ENCODE assay signal across 37 cellular contexts in the genomic region with DNA sequence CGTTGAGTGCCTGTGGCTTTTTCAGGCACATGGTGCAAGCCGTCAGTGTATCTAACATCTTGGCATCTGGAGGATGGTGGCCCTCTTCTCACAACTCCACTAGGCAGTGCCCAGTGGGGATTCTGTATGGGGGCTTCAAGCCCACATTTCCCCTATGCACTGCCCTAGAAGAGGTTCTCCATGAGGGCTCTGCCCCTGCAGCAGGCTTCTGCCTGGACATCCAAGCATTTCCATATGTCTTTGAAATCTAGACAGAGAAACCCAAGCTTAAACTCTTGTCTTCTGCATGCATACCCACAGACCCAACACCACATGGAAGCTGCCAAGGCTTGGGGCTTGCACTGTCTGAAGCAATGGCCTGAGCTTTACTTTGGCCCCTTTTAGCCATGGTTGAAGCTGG.
DNase-seq lines count a peak whose midpoint lies in the region; ATAC-seq, FAIRE-seq and TF ChIP-seq lines count a peak whose summit lies in the region.
"Had no signal": no experiment of that assay in that cellular context is flagged by ENCODE, and none has a peak within 500 bp of the region (broad histone marks: within the 10 kb centered on the region; RNA-seq: fewer than 3 reads in every experiment).

No MANE protein-coding gene starts in this region.

- H4K8ac ChIP-seq in trophoblast cell (ENCODE audit: low read depth, low read length), result no peak overlapping the region

- H3K4me3 Mint-ChIP-seq in neural progenitor cell (peak overlapping the region; percentile 54), T-helper 17 cell (no peak overlapping the region), mesothelial cell of epicardium (no peak overlapping the region)
- H3K4me3 Mint-ChIP-seq: B cell; CD14-positive monocyte; CD4-positive, alpha-beta memory T cell; CD4-positive, alpha-beta T cell; CD4-positive, CD25-positive, alpha-beta regulatory T cell; CD8-positive, alpha-beta memory T cell; CD8-positive, alpha-beta T cell had no signal

- no peaks in the 10 kb centered on the region for H3F3A ChIP-seq in neural progenitor cell (ENCODE audit: low read depth)

- H3K4me1 ChIP-seq in K562 (replicated peaks in 1 of 2; ENCODE audit: control insufficient read depth in 2 of 2, insufficient read depth in 2 of 2, low read length in 2 of 2) (peaks cover 0 to 2% of the 10 kb centered on the region in 2 experiments; a peak in 1 of 5 replicates), neural progenitor cell (no peaks in the 10 kb centered on the region), trophoblast cell (ENCODE audit: control insufficient read depth in 1 of 2, insufficient read depth in 2 of 2, low read length in 2 of 2) (no peaks in the 10 kb centered on the region)
- H3K4me1 ChIP-seq: A549; BE2C; BLaER1; BLaER1 treated with 17β-estradiol and CSF1 and Interleukin-3, amounts not matched to agents 10 nM and 100 nM had no signal

- no peak overlapping the region for H3K27ac Mint-ChIP-seq in neural progenitor cell
- H3K27ac Mint-ChIP-seq in T-helper 17 cell, result no peak overlapping the region
- H3K27ac Mint-ChIP-seq in mesothelial cell of epicardium, result no peak overlapping the region
- H3K27ac Mint-ChIP-seq: B cell; CD14-positive monocyte; CD4-positive, alpha-beta memory T cell; CD4-positive, alpha-beta T cell; CD4-positive, CD25-positive, alpha-beta regulatory T cell; CD8-positive, alpha-beta memory T cell; CD8-positive, alpha-beta T cell had no signal

- CTCF ChIA-PET in K562 (lab: Yijun Ruan, JAX; ENCODE audit: low intra/inter-chr PET ratio), result no interaction called here

- H3K27ac ChIP-seq in K562 (ENCODE audit: extremely low read depth, low read depth, low read length) (no peak overlapping the region), neural progenitor cell (no peak overlapping the region), trophoblast cell (ENCODE audit: low read depth, low read length) (no peak overlapping the region)
- H3K27ac ChIP-seq: 22Rv1; A549; BLaER1; BLaER1 treated with 17β-estradiol and CSF1 and Interleukin-3, amounts not matched to agents 10 nM and 100 nM; C4-2B had no signal

- no peak for TF ChIP-seq CTCF in K562 (IDR thresholded peaks at IDR 0.05 in 2 of 3, conservative IDR thresholded peaks at IDR 0.05 in 1 of 3; ENCODE audit: insufficient read depth in 2 of 3, low read depth in 1 of 3, low read length in 3 of 3)
- TF ChIP-seq CTCF in neural progenitor cell (IDR thresholded peaks at IDR 0.05), result no peak
- TF ChIP-seq CTCF in mesothelial cell of epicardium (IDR thresholded peaks at IDR 0.05; ENCODE audit: unreplicated experiment), result no peak

- H3K9me1 ChIP-seq in K562 (ENCODE audit: control insufficient read depth, insufficient read depth, low read length), result no peaks in the 10 kb centered on the region

- H3K27me3 Mint-ChIP-seq in neural progenitor cell (ENCODE audit: insufficient read depth, low read depth), result peaks cover 7% of the 10 kb centered on the region
- peaks cover 10% of the 10 kb centered on the region for H3K27me3 Mint-ChIP-seq in T-helper 17 cell
- no peaks in the 10 kb centered on the region for H3K27me3 Mint-ChIP-seq in mesothelial cell of epicardium (ENCODE audit: low read depth)
- H3K27me3 Mint-ChIP-seq: B cell; CD4-positive, CD25-positive, alpha-beta regulatory T cell had no signal

- BruUV-seq in K562 (replicated peaks; lab: Mats Ljungman, UMichigan), result no TSS peak

- H2AFZ ChIP-seq in K562 (ENCODE audit: low read depth, low read length), result no peak overlapping the region
- no peak overlapping the region for H2AFZ ChIP-seq in neural progenitor cell (replicated peaks)
- H2AFZ ChIP-seq in trophoblast cell (ENCODE audit: insufficient read depth, low read length, poor library complexity), result no peak overlapping the region

- H4K91ac ChIP-seq in trophoblast cell (ENCODE audit: low read depth, low read length), result no peak overlapping the region

- H3K79me2 ChIP-seq in K562 (ENCODE audit: control insufficient read depth, insufficient read depth, low read length), result no peaks in the 10 kb centered on the region
- H3K79me2 ChIP-seq in neural progenitor cell (ENCODE audit: low read depth), result no peaks in the 10 kb centered on the region
- H3K79me2 ChIP-seq in trophoblast cell (ENCODE audit: control insufficient read depth, insufficient read depth, low read length, poor library complexity), result no peaks in the 10 kb centered on the region

- H3K9me3 Mint-ChIP-seq in neural progenitor cell, result peaks cover 18% of the 10 kb centered on the region
- H3K9me3 Mint-ChIP-seq in mesothelial cell of epicardium, result peaks cover 19% of the 10 kb centered on the region

- no peak overlapping the region for H2BK120ac ChIP-seq in trophoblast cell (ENCODE audit: insufficient read depth, low read length, poor library complexity)

- no peak overlapping the region for H3K18ac ChIP-seq in trophoblast cell (ENCODE audit: low read length)

- H3K9ac ChIP-seq in K562 (ENCODE audit: insufficient read depth in 1 of 2, low read depth in 2 of 2, low read length in 2 of 2) (no peak overlapping the region), neural progenitor cell (no peak overlapping the region), trophoblast cell (ENCODE audit: low read length) (no peak overlapping the region)
- H3K9ac ChIP-seq: BLaER1; BLaER1 treated with 17β-estradiol and CSF1 and Interleukin-3, amounts not matched to agents 10 nM and 100 nM had no signal

- no peak for TF ChIP-seq POLR2A in K562 (conservative IDR thresholded peaks at IDR 0.05)

- no peak for TF ChIP-seq RAD21 in K562 (CRISPR knock-in tag; conservative IDR thresholded peaks at IDR 0.05 in 1 of 2, IDR thresholded peaks at IDR 0.05 in 1 of 2)

- peak overlapping the region; percentile 18 for H4K12ac ChIP-seq in trophoblast cell (ENCODE audit: low read depth, low read length)

- in situ Hi-C loops in K562 (cut with MboI), result no loop called here
- in situ Hi-C loops in G401 (cut with HindIII; ENCODE audit: low sequenced_read_pairs), result no loop called here

- H3K4me1 Mint-ChIP-seq in neural progenitor cell (no peaks in the 10 kb centered on the region), T-helper 17 cell (no peaks in the 10 kb centered on the region), mesothelial cell of epicardium (peaks cover 9% of the 10 kb centered on the region)
- H3K4me1 Mint-ChIP-seq: B cell; CD14-positive monocyte; CD4-positive, alpha-beta memory T cell; CD4-positive, CD25-positive, alpha-beta regulatory T cell; CD8-positive, alpha-beta memory T cell had no signal

- peaks cover 15% of the 10 kb centered on the region for H3K9me3 ChIP-seq in K562 (replicated peaks; ENCODE audit: control insufficient read depth, insufficient read depth, low read depth, low read length)
- H3K9me3 ChIP-seq in iPS-18c (ENCODE audit: control insufficient read depth, insufficient read depth, low read length), result peaks cover 8% of the 10 kb centered on the region
- no peaks in the 10 kb centered on the region for H3K9me3 ChIP-seq in neural progenitor cell (ENCODE audit: low read depth)
- no peaks in the 10 kb centered on the region for H3K9me3 ChIP-seq in trophoblast cell (ENCODE audit: insufficient read depth, low read depth, low read length)
- H3K9me3 ChIP-seq in T-helper 17 cell (ENCODE audit: control insufficient read depth, low read length, poor library complexity, severe bottlenecking), result no peaks in the 10 kb centered on the region
- H3K9me3 ChIP-seq: BE2C had no signal

- POLR2A ChIA-PET in K562 (lab: Yijun Ruan, JAX), result no interaction called here

- no peak overlapping the region for H3K14ac ChIP-seq in trophoblast cell (ENCODE audit: low read length)

- H3K4me2 ChIP-seq in K562 (ENCODE audit: insufficient read depth, low read length) (no peak overlapping the region), neural progenitor cell (no peak overlapping the region), trophoblast cell (ENCODE audit: low read length) (no peak overlapping the region)
- H3K4me2 ChIP-seq: A549; BLaER1; BLaER1 treated with 17β-estradiol and CSF1 and Interleukin-3, amounts not matched to agents 10 nM and 100 nM had no signal

- H3K36me3 Mint-ChIP-seq in neural progenitor cell, result no peaks in the 10 kb centered on the region
- peaks cover 2% of the 10 kb centered on the region for H3K36me3 Mint-ChIP-seq in T-helper 17 cell (ENCODE audit: low read depth)
- peaks cover 5% of the 10 kb centered on the region for H3K36me3 Mint-ChIP-seq in mesothelial cell of epicardium
- H3K36me3 Mint-ChIP-seq: CD14-positive monocyte; CD4-positive, CD25-positive, alpha-beta regulatory T cell; CD8-positive, alpha-beta T cell had no signal

- ATAC-seq in K562 (no peak), T-helper 17 cell (no peak)
- ATAC-seq: A549; CD8-positive, alpha-beta T cell had no signal

- no peak overlapping the region for H2AK5ac ChIP-seq in trophoblast cell (ENCODE audit: low read length)

- H2BK12ac ChIP-seq in trophoblast cell (ENCODE audit: low read length), result no peak overlapping the region

- no peak for DNase-seq in K562 (ENCODE audit: extremely low read depth in 1 of 4, low spot score in 3 of 4)
- no peak for DNase-seq in neural progenitor cell (ENCODE audit: low spot score)
- DNase-seq in trophoblast cell, result no peak
- no peak for DNase-seq in G401 (ENCODE audit: low spot score)
- no peak for DNase-seq in T-helper 17 cell
- DNase-seq in HT-29 (ENCODE audit: low spot score), result no peak
- DNase-seq in mesothelial cell of epicardium (ENCODE audit: low spot score in 2 of 2, unreplicated experiment in 2 of 2), result no peak
- DNase-seq: 8988T; ACHN; AML-193; BE2C; C1 segment of cervical spinal cord; Caco-2; Calu3; CD4-positive, alpha-beta memory T cell; CD4-positive, alpha-beta T cell; CD4-positive, CD25-positive, alpha-beta regulatory T cell; CD8-positive, alpha-beta memory T cell; CD8-positive, alpha-beta T cell; COR-L47; DMS 273 treated with DMSO at 0.1 percent for 48 hours; DMS153; DMS53; DMS79; DMS79 treated with DMSO at 0.1 percent for 48 hours; DND-41; EL had no signal

- H3K27me3 ChIP-seq in K562 (ENCODE audit: control insufficient read depth in 2 of 2, insufficient read depth in 2 of 2, low read length in 2 of 2) (no peaks in the 10 kb centered on the region), neural progenitor cell (no peaks in the 10 kb centered on the region), trophoblast cell (ENCODE audit: insufficient read depth, low read length) (no peaks in the 10 kb centered on the region)
- H3K27me3 ChIP-seq: BE2C; BLaER1; BLaER1 treated with 17β-estradiol and CSF1 and Interleukin-3, amounts not matched to agents 10 nM and 100 nM had no signal

- intact Hi-C loops in K562 (cut with micrococcal nuclease), result no loop called here

- 88% methylated on average over 2 of the region's 2 CpGs for WGBS in K562 (ENCODE audit: insufficient coverage, low coverage, missing lambda C conversion rate)
- no CpG with 5 or more reads among the region's 2 CpGs for WGBS in trophoblast cell (ENCODE audit: extremely low coverage, insufficient coverage, insufficient read length)

- FAIRE-seq in K562 (lab: Jason Lieb, UNC), result no peak
- FAIRE-seq: A204.1, A549, D721Med had no signal

- H3K4me3 ChIP-seq in K562 (no peak overlapping the region), iPS-18c (ENCODE audit: insufficient read depth, low read depth, low read length) (peak overlapping the region; percentile 5; the same call in 1 of the 2 replicates), neural progenitor cell (no peak overlapping the region), trophoblast cell (ENCODE audit: low read depth, low read length) (no peak overlapping the region)
- H3K4me3 ChIP-seq: A549; BLaER1; BLaER1 treated with 17β-estradiol and CSF1 and Interleukin-3, amounts not matched to agents 10 nM and 100 nM had no signal

- H3K4ac ChIP-seq in trophoblast cell (ENCODE audit: low read depth, low read length), result no peak overlapping the region

- H3K79me1 ChIP-seq in trophoblast cell (ENCODE audit: low read length), result no peaks in the 10 kb centered on the region

- H2BK5ac ChIP-seq in trophoblast cell (ENCODE audit: low read depth, low read length, poor library complexity), result no peak overlapping the region

- H4K20me1 ChIP-seq in K562 (replicated peaks; ENCODE audit: control insufficient read depth, insufficient read depth, low read length) (no peaks in the 10 kb centered on the region), neural progenitor cell (ENCODE audit: low read depth) (no peaks in the 10 kb centered on the region)
- H4K20me1 ChIP-seq: BLaER1; BLaER1 treated with 17β-estradiol and CSF1 and Interleukin-3, amounts not matched to agents 10 nM and 100 nM had no signal

- no peak overlapping the region for H3K23ac ChIP-seq in trophoblast cell (ENCODE audit: low read length)

- no peak for TF ChIP-seq EP300 in K562 (IDR thresholded peaks at IDR 0.05; ENCODE audit: low read length)

- H3K36me3 ChIP-seq in K562 (ENCODE audit: control insufficient read depth, insufficient read depth, low read length) (no peaks in the 10 kb centered on the region), neural progenitor cell (no peaks in the 10 kb centered on the region), trophoblast cell (ENCODE audit: control insufficient read depth in 1 of 2, insufficient read depth in 2 of 2, low read length in 2 of 2) (no peaks in the 10 kb centered on the region)
- H3K36me3 ChIP-seq: BE2C; BLaER1; BLaER1 treated with 17β-estradiol and CSF1 and Interleukin-3, amounts not matched to agents 10 nM and 100 nM had no signal
